Comparison of ENCODE assay signal across 14 cellular contexts in genomic region chr16:24178496-24178895, GRCh38.
DNase-seq lines count a peak whose midpoint lies in the region; TF ChIP-seq lines count a peak whose summit lies in the region.
"Had no signal": no experiment of that assay in that cellular context is flagged by ENCODE, and none has a peak within 500 bp of the region (broad histone marks: within the 10 kb centered on the region; RNA-seq: fewer than 3 reads in every experiment).

No MANE protein-coding gene starts in this region.

- TF ChIP-seq CTCF in RWPE1 (conservative IDR thresholded peaks at IDR 0.05; ENCODE audit: low read depth) (no peak), testis (IDR thresholded peaks at IDR 0.05) (no peak)

- H3K4me3 ChIP-seq in GM23248 (no peak overlapping the region), testis (no peak overlapping the region)
- H3K4me3 ChIP-seq: SK-N-MC, uterus had no signal

- peak; percentile 25 for DNase-seq in ACHN
- DNase-seq in GM23248 = peak; percentile 1
- peak; percentile 8 for DNase-seq in RWPE1 (ENCODE audit: low spot score)
- peak; percentile 35 for DNase-seq in erythroblast (lab: John Stamatoyannopoulos, UW)
- DNase-seq in pons (ENCODE audit: low spot score) = no peak
- DNase-seq in testis = no peak
- no peak for DNase-seq in putamen (ENCODE audit: low spot score)
- no peak for DNase-seq in cardiac septum (ENCODE audit: low spot score)
- DNase-seq: NCI-H1092; NCI-H345; stimulated activated naive B cell treated with anti-CD40 and anti-IgM and Interleukin-4, amounts not matched to agents 10 μg/mL and 1 μg/mL and 100 μg/mL, for 72 hours; uterus had no signal

- H3K79me2 ChIP-seq in GM23248 (ENCODE audit: insufficient read depth) = no peaks in the 10 kb centered on the region

- H3K36me3 ChIP-seq in GM23248 (ENCODE audit: low read depth) (no peaks in the 10 kb centered on the region), testis (ENCODE audit: low read depth, missing control alignments) (no peaks in the 10 kb centered on the region)
- H3K36me3 ChIP-seq: uterus had no signal

- H3K9me2 ChIP-seq in GM23248 (ENCODE audit: insufficient read depth) = no peaks in the 10 kb centered on the region

- no peaks in the 10 kb centered on the region for H3F3A ChIP-seq in GM23248 (ENCODE audit: insufficient read depth)

- 8 to 19% methylated on average over 4 of the region's 4 CpGs for WGBS in GM23248 (ENCODE audit: low coverage in 1 of 2, low lambda C conversion rate in 2 of 2, missing lambda C conversion rate in 2 of 2), 2 experiments
- WGBS in testis, 2 donors = 54 to 60% methylated on average over 4 of the region's 4 CpGs

- H3K27me3 ChIP-seq in GM23248 (replicated peaks; ENCODE audit: insufficient read depth) (no peaks in the 10 kb centered on the region), testis (no peaks in the 10 kb centered on the region)
- H3K27me3 ChIP-seq: uterus had no signal

- H3K4me1 ChIP-seq in GM23248 (ENCODE audit: insufficient read depth) (no peaks in the 10 kb centered on the region), testis (no peaks in the 10 kb centered on the region)
- H3K4me1 ChIP-seq: uterus had no signal

- TF ChIP-seq POLR2A in erythroblast (IDR thresholded peaks at IDR 0.05; ENCODE audit: low read length) (no peak), testis (IDR thresholded peaks at IDR 0.05) (no peak)

- no peak overlapping the region for H3K9ac ChIP-seq in GM23248

- POLR2A ChIA-PET in RWPE1 (lab: Yijun Ruan, JAX; ENCODE audit: low non-redundant PET) = no interaction called here

- H3K27ac ChIP-seq in GM23248 (no peak overlapping the region), RWPE1 (no peak overlapping the region), testis (no peak overlapping the region)
- H3K27ac ChIP-seq: SK-N-MC, uterus, VCaP had no signal

- CTCF ChIA-PET in RWPE1 (lab: Yijun Ruan, JAX) = interaction anchor here (0.6 kb wide), 1 partner anchor 10 kb away, joined by 3 read pairs; no protein-coding TSS in a partner anchor

- no peaks in the 10 kb centered on the region for H4K20me1 ChIP-seq in GM23248 (ENCODE audit: insufficient read depth)

- no peak overlapping the region for H3K4me2 ChIP-seq in GM23248 (ENCODE audit: unreplicated experiment)

- no peak overlapping the region for H2AFZ ChIP-seq in GM23248

- in situ Hi-C loops in ACHN (cut with HindIII; ENCODE audit: low pct_ligation_motif_present, low pct_unique_long_range_greater_than_20kb, low sequenced_read_pairs) (no loop called here), GM23248 (cut with MboI) (no loop called here)

- H3K9me3 ChIP-seq in GM23248 (ENCODE audit: low read depth) (no peaks in the 10 kb centered on the region), testis (no peaks in the 10 kb centered on the region)
- H3K9me3 ChIP-seq: uterus had no signal

- intact Hi-C loops in testis (cut with DNase I; ENCODE audit: low total_unique reads) = no loop called here
- intact Hi-C loops in cardiac septum (cut with DNase I) = no loop called here

Comparison
In these comparisons a context has a peak if more than half of its experiments do, and no peak if none do; other contexts are left out.
1. DNase-seq: peak in ACHN (single experiment), GM23248 (single experiment), RWPE1 (single experiment) and erythroblast (2 of 2); none in pons (single experiment), testis (single experiment), putamen (single experiment) and cardiac septum (single experiment).